In the genomic region with DNA sequence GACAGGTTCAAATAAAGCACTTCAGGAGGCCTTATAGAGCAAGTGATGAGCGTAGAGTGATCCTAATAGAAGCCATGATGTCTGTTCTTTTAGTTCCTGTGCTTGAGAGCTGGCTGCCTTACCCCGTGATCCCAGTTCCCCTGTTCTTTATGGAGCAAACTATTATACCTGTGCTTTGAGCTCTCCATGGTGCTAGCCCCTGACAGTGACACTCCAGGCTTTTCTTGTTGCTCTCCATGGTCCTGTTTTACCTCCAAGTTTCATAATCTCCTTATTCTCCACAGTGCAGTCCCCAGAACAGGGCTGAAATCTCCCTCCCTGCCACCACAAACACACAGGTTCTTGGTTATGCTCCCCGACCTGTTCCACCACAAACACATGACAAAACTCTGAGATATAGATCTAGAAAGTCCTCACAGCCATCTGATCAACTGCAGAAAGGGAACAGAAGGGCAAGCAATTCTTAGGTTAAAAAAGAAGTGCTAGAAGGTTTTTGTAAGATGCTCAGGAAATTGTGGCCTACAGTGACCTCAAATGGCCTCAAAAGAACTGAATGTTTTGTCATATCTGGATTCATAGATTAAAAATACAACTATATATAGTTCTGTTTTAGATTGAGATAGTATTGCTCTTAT, we compare ENCODE assay signal across 8 cellular contexts. TPM values are rescaled to one million over a fixed set of nuclear protein-coding genes. Genes with fewer than 3 reads are reported as not detected.
DNase-seq lines count a peak whose midpoint lies in the region; ATAC-seq, FAIRE-seq and TF ChIP-seq lines count a peak whose summit lies in the region.

No MANE protein-coding gene starts in this region.

- no peaks in the 10 kb centered on the region for H3K79me2 ChIP-seq in HepG2 (ENCODE audit: insufficient read depth, low read length)

- TF ChIP-seq CTCF in GM12865 (IDR thresholded peaks at IDR 0.05; ENCODE audit: insufficient read depth, low read depth, low read length, missing control alignments) (no peak), HepG2 (CRISPR knock-in tag; IDR thresholded peaks at IDR 0.05) (no peak), vagina (IDR thresholded peaks at IDR 0.05) (no peak)

- in situ Hi-C loops in HepG2 (cut with HindIII; ENCODE audit: extremely low pct_ligation_motif_present, low pct_unique_long_range_greater_than_20kb), result no loop called here

- H4K20me1 ChIP-seq in HepG2 (ENCODE audit: insufficient read depth, low read length), result no peaks in the 10 kb centered on the region

- no peak overlapping the region for H3K9ac ChIP-seq in HepG2 (ENCODE audit: insufficient read depth, low read depth, low read length)

- no peak overlapping the region for H3K27ac ChIP-seq in HepG2 (ENCODE audit: extremely low read length, insufficient read depth, low read length)
- H3K27ac ChIP-seq in vagina, result no peak overlapping the region

- CTCF ChIA-PET in HepG2 (lab: Yijun Ruan, JAX; ENCODE audit: low intra/inter-chr PET ratio, low total read pairs), result no interaction called here

- TF ChIP-seq EP300 in HepG2 (IDR thresholded peaks at IDR 0.05; ENCODE audit: low read depth in 2 of 2, low read length in 2 of 2) (no peak), HepG2 (CRISPR knock-in tag; IDR thresholded peaks at IDR 0.05; ENCODE audit: borderline replicate concordance) (peak; percentile 50; the same call in 1 of the 2 replicates)

- H3K4me1 ChIP-seq in HepG2 (ENCODE audit: insufficient read depth, low read length) (no peaks in the 10 kb centered on the region), vagina (peaks cover 11% of the 10 kb centered on the region)

- H2AFZ ChIP-seq in HepG2 (ENCODE audit: low read length), result no peak overlapping the region

- H3K9me3 ChIP-seq in MG63 (no peaks in the 10 kb centered on the region), HepG2 (ENCODE audit: low read length) (no peaks in the 10 kb centered on the region), vagina (no peaks in the 10 kb centered on the region)

- peaks cover 5% of the 10 kb centered on the region for H3K27me3 ChIP-seq in MG63
- H3K27me3 ChIP-seq in HepG2 (ENCODE audit: control insufficient read depth in 1 of 2, insufficient read depth in 2 of 2, low read length in 2 of 2), result peaks cover 0 to 2% of the 10 kb centered on the region in 2 experiments; a peak in 1 of 5 replicates
- H3K27me3 ChIP-seq in vagina, result no peaks in the 10 kb centered on the region

- 3% methylated on average over 3 of the region's 3 CpGs for WGBS in HepG2 (ENCODE audit: low lambda C conversion rate)

- TF ChIP-seq RAD21 in HepG2 (CRISPR knock-in tag; IDR thresholded peaks at IDR 0.05), result no peak

- intact Hi-C loops in HepG2 (cut with micrococcal nuclease; ENCODE audit: unreplicated experiment), result no loop called here
- intact Hi-C loops in vagina (cut with DNase I), result no loop called here

- POLR2A ChIA-PET in HepG2 (lab: Yijun Ruan, JAX), result no interaction called here

- ATAC-seq in HepG2 (peak; percentile 67), GM21717 (IDR thresholded peaks at IDR 0.05; ENCODE audit: unreplicated experiment) (no peak), HG03565 (IDR thresholded peaks at IDR 0.05; ENCODE audit: unreplicated experiment) (no peak)

- BruUV-seq in HepG2 (replicated peaks; lab: Mats Ljungman, UMichigan), result no TSS peak

- no peak for TF ChIP-seq POLR2A in HepG2 (IDR thresholded peaks at IDR 0.05; ENCODE audit: insufficient read depth in 1 of 2, low read depth in 2 of 2, low read length in 2 of 2)
- TF ChIP-seq POLR2A in vagina (IDR thresholded peaks at IDR 0.05), result no peak

- no peaks in the 10 kb centered on the region for H3K36me3 ChIP-seq in MG63
- no peaks in the 10 kb centered on the region for H3K36me3 ChIP-seq in HepG2 (replicated peaks in 1 of 2; ENCODE audit: control insufficient read depth in 1 of 2, insufficient read depth in 2 of 2, low read length in 2 of 2)
- H3K36me3 ChIP-seq in vagina, result no peaks in the 10 kb centered on the region

- no peak overlapping the region for H3K4me3 ChIP-seq in GM12865 (ENCODE audit: low read depth, low read length)
- no peak overlapping the region for H3K4me3 ChIP-seq in MG63
- no peak overlapping the region for H3K4me3 ChIP-seq in HepG2 (replicated peaks in 1 of 3; ENCODE audit: insufficient read depth in 1 of 3, low read depth in 2 of 3, low read length in 3 of 3)
- H3K4me3 ChIP-seq in vagina, result no peak overlapping the region

- no peak overlapping the region for H3K4me2 ChIP-seq in HepG2 (ENCODE audit: low read depth, low read length)

- FAIRE-seq in HepG2 (lab: Jason Lieb, UNC), result no peak

- peak; percentile 58 for DNase-seq in GM12865 (ENCODE audit: low read depth)
- peak; percentile 24 for DNase-seq in MG63
- peak; percentile 79 for DNase-seq in amniotic epithelial cell (ENCODE audit: low read depth)
- DNase-seq in HepG2 (ENCODE audit: low spot score), result peak; percentile 55
- no peak for DNase-seq in NCI-H2196 treated with DMSO at 0.1 percent for 48 hours (lab: John Stamatoyannopoulos, UW; ENCODE audit: unreplicated experiment)
- no peak for DNase-seq in vagina (ENCODE audit: extremely low spot score in 2 of 2)

TF ChIP-seq in HepG2, 621 proteins besides CTCF, POLR2A, EP300 and RAD21 (continues in another document):
- TF ChIP-seq ZNF160 (CRISPR knock-in tag; IDR thresholded peaks at IDR 0.05), result peak; percentile 94
- peak; percentile 93; the same call in 1 of the 2 replicates for TF ChIP-seq ZFP1 (CRISPR knock-in tag; IDR thresholded peaks at IDR 0.05)
- TF ChIP-seq, protein P1, sequence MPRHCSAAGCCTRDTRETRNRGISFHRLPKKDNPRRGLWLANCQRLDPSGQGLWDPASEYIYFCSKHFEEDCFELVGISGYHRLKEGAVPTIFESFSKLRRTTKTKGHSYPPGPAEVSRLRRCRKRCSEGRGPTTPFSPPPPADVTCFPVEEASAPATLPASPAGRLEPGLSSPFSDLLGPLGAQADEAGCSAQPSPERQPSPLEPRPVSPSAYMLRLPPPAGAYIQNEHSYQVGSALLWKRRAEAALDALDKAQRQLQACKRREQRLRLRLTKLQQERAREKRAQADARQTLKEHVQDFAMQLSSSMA (CRISPR knock-in tag; IDR thresholded peaks at IDR 0.05), result peak; percentile 59; the same call in 1 of the 2 replicates
- 0 out of 2 replicates have a peak, but pooled peaks have one; percentile 55 for TF ChIP-seq ZNF451 (CRISPR knock-in tag; IDR thresholded peaks at IDR 0.05)
- 0 out of 2 replicates have a peak, but pooled peaks have one; percentile 52 for TF ChIP-seq ZNF776 (CRISPR knock-in tag; IDR thresholded peaks at IDR 0.05)
- TF ChIP-seq MIER3 (CRISPR knock-in tag; IDR thresholded peaks at IDR 0.05; ENCODE audit: borderline replicate concordance), result peak; percentile 80; the same call in 1 of the 2 replicates

RNA-seq across cellular contexts. Expression of a gene that starts 6.0 kb away (rescaled TPM):
- total RNA-seq in MG63 (2014; rRNA removed; shearing (Covaris generic); ENCODE audit: low replicate concordance), result not detected in 2 replicates
- total RNA-seq in HepG2 (2016; rRNA removed; fragmentation: Illumina TruSeq; extraction: Trizol) (not detected in 2 replicates), vagina (23.8 TPM)
- total RNA-seq in HepG2 (2016; cell fraction: cytosol; rRNA removed; fragmentation: Illumina TruSeq; extraction: Trizol; ENCODE audit: low read depth), result not detected in 2 replicates
- not detected in 2 replicates for total RNA-seq in HepG2 (2016; cell fraction: insoluble cytoplasmic fraction; rRNA removed; fragmentation: Illumina TruSeq; extraction: Trizol)
- total RNA-seq in HepG2 (2016; cell fraction: membrane; rRNA removed; fragmentation: Illumina TruSeq; extraction: Trizol), result not detected in 2 replicates
- total RNA-seq in HepG2 (2016; cell fraction: nucleus; rRNA removed; fragmentation: Illumina TruSeq; extraction: Trizol), result not detected in 2 replicates
- polyA plus RNA-seq in HepG2 (2011; rRNA removed), result not detected in 2 replicates
- polyA plus RNA-seq in HepG2 (2011; cell fraction: cytosol; rRNA removed), result not detected in 2 replicates
- polyA plus RNA-seq in HepG2 (2011; cell fraction: nucleus; rRNA removed), result not detected in 2 replicates
- polyA plus RNA-seq in HepG2 (2012), result not detected in 2 replicates
- not detected in 2 replicates for polyA plus RNA-seq in HepG2 (2016; cell fraction: cytosol; fragmentation: Illumina TruSeq; extraction: Trizol; ENCODE audit: low read depth)
- not detected in 2 replicates for polyA plus RNA-seq in HepG2 (2016; cell fraction: insoluble cytoplasmic fraction; fragmentation: Illumina TruSeq; extraction: Trizol; ENCODE audit: low read depth)
- polyA plus RNA-seq in HepG2 (2016; cell fraction: membrane; fragmentation: Illumina TruSeq; extraction: Trizol; ENCODE audit: low read depth), result not detected in 2 replicates
- polyA plus RNA-seq in HepG2 (2016; cell fraction: nucleus; fragmentation: Illumina TruSeq; extraction: Trizol; ENCODE audit: insufficient read depth, low read depth), result not detected in 2 replicates
- not detected in 2 replicates for polyA minus RNA-seq in HepG2 (2011; rRNA and poly(A)+ RNA removed; ENCODE audit: low replicate concordance)
- not detected in 2 replicates for polyA minus RNA-seq in HepG2 (2011; cell fraction: cytosol; rRNA and poly(A)+ RNA removed)
- polyA minus RNA-seq in HepG2 (2011; cell fraction: nucleus; rRNA and poly(A)+ RNA removed), result not detected in 2 replicates

RNA-seq across cellular contexts. Expression of a gene that starts 27.3 kb away (rescaled TPM):
- not detected in 2 replicates for total RNA-seq in MG63 (2014; rRNA removed; shearing (Covaris generic); ENCODE audit: low replicate concordance)
- total RNA-seq in HepG2 (2016; rRNA removed; fragmentation: Illumina TruSeq; extraction: Trizol) (not detected in 2 replicates), vagina (102 TPM)
- total RNA-seq in HepG2 (2016; cell fraction: cytosol; rRNA removed; fragmentation: Illumina TruSeq; extraction: Trizol; ENCODE audit: low read depth), result not detected in 2 replicates
- total RNA-seq in HepG2 (2016; cell fraction: insoluble cytoplasmic fraction; rRNA removed; fragmentation: Illumina TruSeq; extraction: Trizol), result not detected in 2 replicates
- not detected in 2 replicates for total RNA-seq in HepG2 (2016; cell fraction: membrane; rRNA removed; fragmentation: Illumina TruSeq; extraction: Trizol)
- total RNA-seq in HepG2 (2016; cell fraction: nucleus; rRNA removed; fragmentation: Illumina TruSeq; extraction: Trizol), result not detected in 2 replicates
- polyA plus RNA-seq in HepG2 (2011; rRNA removed), result not detected in 2 replicates
- polyA plus RNA-seq in HepG2 (2011; cell fraction: cytosol; rRNA removed), result not detected in 2 replicates
- polyA plus RNA-seq in HepG2 (2011; cell fraction: nucleus; rRNA removed), result not detected in 2 replicates
- polyA plus RNA-seq in HepG2 (2012), result not detected in 2 replicates
- not detected in 2 replicates for polyA plus RNA-seq in HepG2 (2016; cell fraction: cytosol; fragmentation: Illumina TruSeq; extraction: Trizol; ENCODE audit: low read depth)
- polyA plus RNA-seq in HepG2 (2016; cell fraction: insoluble cytoplasmic fraction; fragmentation: Illumina TruSeq; extraction: Trizol; ENCODE audit: low read depth), result not detected in 2 replicates
- not detected in 2 replicates for polyA plus RNA-seq in HepG2 (2016; cell fraction: membrane; fragmentation: Illumina TruSeq; extraction: Trizol; ENCODE audit: low read depth)
- polyA plus RNA-seq in HepG2 (2016; cell fraction: nucleus; fragmentation: Illumina TruSeq; extraction: Trizol; ENCODE audit: insufficient read depth, low read depth), result not detected in 2 replicates
- polyA minus RNA-seq in HepG2 (2011; rRNA and poly(A)+ RNA removed; ENCODE audit: low replicate concordance), result not detected in 2 replicates
- polyA minus RNA-seq in HepG2 (2011; cell fraction: cytosol; rRNA and poly(A)+ RNA removed), result not detected in 2 replicates
- not detected in 2 replicates for polyA minus RNA-seq in HepG2 (2011; cell fraction: nucleus; rRNA and poly(A)+ RNA removed)

Comparison
In these comparisons a context has a peak if more than half of its experiments do, and no peak if none do; other contexts are left out.
1. DNase-seq: peak in GM12865 (single experiment), MG63 (single experiment), amniotic epithelial cell (single experiment) and HepG2 (single experiment); none in NCI-H2196 treated with DMSO at 0.1 percent for 48 hours (single experiment) and vagina (0 of 2).
2. RNA of a gene that starts 6.0 kb away (total RNA-seq): 23.8 TPM in vagina (single experiment); not detected in MG63 and not detected in HepG2; every median in the first group is over 10 times any median in the second.
3. RNA of a gene that starts 27.3 kb away (total RNA-seq): 102 TPM in vagina (single experiment); not detected in MG63 and not detected in HepG2; every median in the first group is over 100 times any median in the second.